8 cellular contexts compared by ENCODE assay signal in the genomic region with DNA sequence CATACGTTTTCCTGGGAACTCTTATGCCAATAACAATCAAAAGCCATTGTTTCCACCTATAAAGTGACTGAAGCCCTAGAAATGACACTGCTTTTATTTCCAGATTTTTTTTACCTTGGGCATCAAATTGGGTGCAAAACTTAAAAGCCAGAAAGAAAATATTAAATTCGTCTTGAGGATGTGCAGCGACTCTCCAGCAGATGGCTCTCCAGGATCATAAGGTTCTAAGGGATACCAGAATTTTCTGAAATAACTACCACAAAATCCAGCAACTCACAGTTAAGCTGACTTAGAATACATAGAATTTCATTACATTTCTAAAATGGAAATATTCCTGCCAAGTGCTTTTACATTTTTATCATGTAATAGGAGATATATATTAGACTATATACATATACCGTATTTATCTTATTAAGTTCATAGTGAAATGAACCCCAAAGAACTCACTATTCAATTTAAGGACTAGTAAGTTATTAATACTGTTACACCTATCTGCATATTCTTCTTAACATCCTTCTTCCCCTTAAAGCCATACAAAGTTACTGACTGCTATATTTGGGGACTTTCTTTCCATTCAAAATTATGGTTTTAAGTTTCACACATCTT. TPM values are rescaled to one million over a fixed set of nuclear protein-coding genes. Genes with fewer than 3 reads are reported as not detected.
DNase-seq lines count a peak whose midpoint lies in the region; ATAC-seq and TF ChIP-seq lines count a peak whose summit lies in the region.

No MANE protein-coding gene starts in this region.

- no peak overlapping the region for H3K4me3 ChIP-seq in uterus

- no peaks in the 10 kb centered on the region for H3K9me3 Mint-ChIP-seq in mesothelial cell of epicardium

- no peak overlapping the region for H3K27ac Mint-ChIP-seq in mesothelial cell of epicardium

- TF ChIP-seq CTCF in mesothelial cell of epicardium (IDR thresholded peaks at IDR 0.05; ENCODE audit: unreplicated experiment) (peak; percentile 51), uterus (IDR thresholded peaks at IDR 0.05) (peak; percentile 76 to 86 (median 80))

- H3K36me3 ChIP-seq in uterus: no peaks in the 10 kb centered on the region

- H3K27ac ChIP-seq in uterus: no peak overlapping the region

- no peaks in the 10 kb centered on the region for H3K27me3 ChIP-seq in uterus

- H3K27me3 Mint-ChIP-seq in mesothelial cell of epicardium (ENCODE audit: low read depth): peaks cover 18% of the 10 kb centered on the region

- no peaks in the 10 kb centered on the region for H3K4me1 Mint-ChIP-seq in mesothelial cell of epicardium

- no peaks in the 10 kb centered on the region for H3K9me3 ChIP-seq in uterus

- intact Hi-C loops in uterus (cut with DNase I; ENCODE audit: low total_unique reads): no loop called here

- H3K36me3 Mint-ChIP-seq in mesothelial cell of epicardium: no peaks in the 10 kb centered on the region

- no peak for ATAC-seq in HG02588 (IDR thresholded peaks at IDR 0.05; ENCODE audit: unreplicated experiment)

- H3K4me3 Mint-ChIP-seq in mesothelial cell of epicardium: no peak overlapping the region

- H3K4me1 ChIP-seq in uterus: no peaks in the 10 kb centered on the region

- peak in 1 of 2 donors; percentile 12 for TF ChIP-seq POLR2A in uterus (IDR thresholded peaks at IDR 0.05)

- peak; percentile 3 for DNase-seq in stimulated activated CD8-positive, alpha-beta memory T cell treated with anti-CD3 and anti-CD28 coated beads, Interleukin-15, amount 100 ng/mL, for 1 hour (ENCODE audit: low read depth)
- DNase-seq in stimulated activated CD8-positive, alpha-beta memory T cell treated with anti-CD3 and anti-CD28 coated beads, Interleukin-4, amount 100 ng/mL, for 48 hours: no peak
- DNase-seq in NCI-H1105 treated with DMSO at 0.1 percent for 48 hours (lab: John Stamatoyannopoulos, UW) (peak; percentile 64), SW 1271 (lab: John Stamatoyannopoulos, UW) (peak; percentile 17 to 61), dermis microvascular lymphatic vessel endothelial cell (ENCODE audit: low read depth in 2 of 2) (peak; percentile 62 to 74), mesothelial cell of epicardium (ENCODE audit: low spot score in 2 of 2, unreplicated experiment in 2 of 2) (no peak), uterus (peak; percentile 34 to 57)

RNA-seq across cellular contexts. Expression of gene ARMH4, which starts 44.0 kb away (rescaled TPM):
- total RNA-seq in dermis microvascular lymphatic vessel endothelial cell (1.4 and 1.5 TPM in 2 replicates), mesothelial cell of epicardium (18.8 to 19.8 TPM (median 19.6 TPM) in 3 replicates), uterus (10 to 100 TPM in 3 of 4 donors, 1 to 10 TPM in 1; 8.2 to 49.9 (median 11.2) TPM)

Comparison
In these comparisons a context has a peak if more than half of its experiments do, and no peak if none do; other contexts are left out.
1. DNase-seq: peak in stimulated activated CD8-positive, alpha-beta memory T cell treated with anti-CD3 and anti-CD28 coated beads, Interleukin-15, amount 100 ng/mL, for 1 hour (single experiment), NCI-H1105 treated with DMSO at 0.1 percent for 48 hours (single experiment), SW 1271 (2 of 2), dermis microvascular lymphatic vessel endothelial cell (2 of 2) and uterus (2 of 2); none in stimulated activated CD8-positive, alpha-beta memory T cell treated with anti-CD3 and anti-CD28 coated beads, Interleukin-4, amount 100 ng/mL, for 48 hours (single experiment) and mesothelial cell of epicardium (0 of 2).